15 cellular contexts compared by ENCODE assay signal in genomic region chr11:102561636-102562035, GRCh38. TPM values are rescaled to one million over a fixed set of nuclear protein-coding genes. Genes with fewer than 3 reads are reported as not detected.
DNase-seq lines count a peak whose midpoint lies in the region; ATAC-seq and TF ChIP-seq lines count a peak whose summit lies in the region.
"Had no signal": no experiment of that assay in that cellular context is flagged by ENCODE, and none has a peak within 500 bp of the region (broad histone marks: within the 10 kb centered on the region; RNA-seq: fewer than 3 reads in every experiment).

No MANE protein-coding gene starts in this region.

- DNase-seq in Peyer's patch: no peak
- DNase-seq in effector memory CD8-positive, alpha-beta T cell: no peak
- no peak for DNase-seq in stimulated activated naive B cell treated with anti-CD40 and anti-IgM and Interleukin-4, amounts not matched to agents 10 μg/mL and 1 μg/mL and 100 μg/mL, for 72 hours
- DNase-seq in COR-L47 (lab: John Stamatoyannopoulos, UW): no peak
- DNase-seq in amygdala (lab: John Stamatoyannopoulos, UW): no peak
- DNase-seq in HT-29 (ENCODE audit: low spot score): no peak
- no peak for DNase-seq in SHP77 treated with DMSO at 0.1 percent for 48 hours (lab: John Stamatoyannopoulos, UW)
- DNase-seq: activated CD4-positive, alpha-beta T cell treated with anti-CD3 and anti-CD28 coated beads, Interleukin-2, amount 50 U/mL, for 48 hours; activated naive CD4-positive, alpha-beta T cell; central memory CD4-positive, alpha-beta T cell; KBM-7; psoas muscle had no signal

- H3K36me3 ChIP-seq in DOHH2 (ENCODE audit: control insufficient read depth, low read length) (peaks cover 14% of the 10 kb centered on the region), Peyer's patch (no peaks in the 10 kb centered on the region)

- no peaks in the 10 kb centered on the region for H3K27me3 Mint-ChIP-seq in effector memory CD8-positive, alpha-beta T cell
- H3K27me3 Mint-ChIP-seq in stimulated activated naive B cell treated with anti-CD40 and anti-IgM and Interleukin-4, amounts not matched to agents 10 μg/mL and 1 μg/mL and 100 μg/mL, for 72 hours: no peaks in the 10 kb centered on the region

- H3K4me1 Mint-ChIP-seq in effector memory CD8-positive, alpha-beta T cell (ENCODE audit: low read depth in 2 of 2): peaks cover 27 to 43% of the 10 kb centered on the region in 2 donors
- H3K4me1 Mint-ChIP-seq in stimulated activated naive B cell treated with anti-CD40 and anti-IgM and Interleukin-4, amounts not matched to agents 10 μg/mL and 1 μg/mL and 100 μg/mL, for 72 hours: peaks cover 32 to 64% of the 10 kb centered on the region in 2 donors

- H3K4me3 Mint-ChIP-seq in effector memory CD8-positive, alpha-beta T cell: peak overlapping the region; percentile 0 to 80
- H3K4me3 Mint-ChIP-seq in stimulated activated naive B cell treated with anti-CD40 and anti-IgM and Interleukin-4, amounts not matched to agents 10 μg/mL and 1 μg/mL and 100 μg/mL, for 72 hours: peak overlapping the region; percentile 48 to 50

- peaks cover 5% of the 10 kb centered on the region for H3K36me3 Mint-ChIP-seq in effector memory CD8-positive, alpha-beta T cell (ENCODE audit: insufficient read depth)
- H3K36me3 Mint-ChIP-seq in stimulated activated naive B cell treated with anti-CD40 and anti-IgM and Interleukin-4, amounts not matched to agents 10 μg/mL and 1 μg/mL and 100 μg/mL, for 72 hours: peaks cover 5 to 10% of the 10 kb centered on the region in 2 donors

- H3K9me3 ChIP-seq in DOHH2 (ENCODE audit: control insufficient read depth, insufficient read depth, low read length) (peaks cover 17% of the 10 kb centered on the region), Peyer's patch (no peaks in the 10 kb centered on the region)
- H3K9me3 ChIP-seq: psoas muscle had no signal

- peak overlapping the region; percentile 14 to 92 for H3K27ac Mint-ChIP-seq in effector memory CD8-positive, alpha-beta T cell
- H3K27ac Mint-ChIP-seq in stimulated activated naive B cell treated with anti-CD40 and anti-IgM and Interleukin-4, amounts not matched to agents 10 μg/mL and 1 μg/mL and 100 μg/mL, for 72 hours: peak overlapping the region; percentile 89

- no peaks in the 10 kb centered on the region for H4K20me1 ChIP-seq in DOHH2 (ENCODE audit: control insufficient read depth, insufficient read depth, low read depth, low read length)

- H3K79me2 ChIP-seq in DOHH2 (ENCODE audit: control insufficient read depth, low read length): no peaks in the 10 kb centered on the region

- no peak for TF ChIP-seq CTCF in DOHH2 (IDR thresholded peaks at IDR 0.05; ENCODE audit: low read depth, low read length, poor library complexity, severe bottlenecking)
- TF ChIP-seq CTCF in Peyer's patch (IDR thresholded peaks at IDR 0.05): no peak

- ATAC-seq in effector memory CD8-positive, alpha-beta T cell (replicated peaks): no peak
- no peak for ATAC-seq in stimulated activated naive B cell treated with anti-CD40 and anti-IgM and Interleukin-4, amounts not matched to agents 10 μg/mL and 1 μg/mL and 100 μg/mL, for 72 hours (replicated peaks)
- ATAC-seq: psoas muscle had no signal

- peaks cover 16% of the 10 kb centered on the region for H3F3A ChIP-seq in DOHH2 (ENCODE audit: control insufficient read depth, insufficient read depth)

- H3K4me2 ChIP-seq in DOHH2 (ENCODE audit: low read length): peak overlapping the region; percentile 97

- no peak for TF ChIP-seq POLR2A in Peyer's patch (IDR thresholded peaks at IDR 0.05)

- H3K27ac ChIP-seq in DOHH2 (ENCODE audit: low read depth, low read length): peak overlapping the region; percentile 98
- H3K27ac ChIP-seq in Peyer's patch: peak overlapping the region in 3 of 4 donors; percentile 11 to 59 (median 56)
- H3K27ac ChIP-seq: psoas muscle had no signal

- no peaks in the 10 kb centered on the region for H3K9me3 Mint-ChIP-seq in effector memory CD8-positive, alpha-beta T cell
- H3K9me3 Mint-ChIP-seq in stimulated activated naive B cell treated with anti-CD40 and anti-IgM and Interleukin-4, amounts not matched to agents 10 μg/mL and 1 μg/mL and 100 μg/mL, for 72 hours: peaks cover 5 to 6% of the 10 kb centered on the region in 2 donors

- no peaks in the 10 kb centered on the region for H3K27me3 ChIP-seq in DOHH2 (ENCODE audit: control insufficient read depth, low read length)
- H3K27me3 ChIP-seq in Peyer's patch: no peaks in the 10 kb centered on the region

- H3K4me1 ChIP-seq in DOHH2 (ENCODE audit: control insufficient read depth, low read length) (peaks cover 64% of the 10 kb centered on the region), Peyer's patch (peaks cover 0 to 18% (median 4%) of the 10 kb centered on the region in 4 donors)
- H3K4me1 ChIP-seq: psoas muscle had no signal

- no peaks in the 10 kb centered on the region for H3K9me2 ChIP-seq in DOHH2 (replicated peaks; ENCODE audit: control insufficient read depth, low read length)

- H3K4me3 ChIP-seq in DOHH2 (ENCODE audit: low read length) (peak overlapping the region; percentile 46), Peyer's patch (no peak overlapping the region)

RNA-seq across cellular contexts. Expression of gene MMP7, which starts 31.1 kb away (rescaled TPM):
- 1 to 10 TPM in 1 of 4 donors, not detected in 3; 1.1 TPM for total RNA-seq in Peyer's patch
- total RNA-seq in HT-29 (2014; rRNA removed; shearing (Covaris generic)): 88.5 and 98.1 TPM in 2 replicates
- total RNA-seq: endothelial cell of umbilical vein, psoas muscle, RPMI7951 had no signal

Comparison
In these comparisons a context has a peak if more than half of its experiments do, and no peak if none do; other contexts are left out.
1. RNA of gene MMP7, which starts 31.1 kb away (total RNA-seq): 88.5 to 98.1 TPM in HT-29; 1.1 TPM in Peyer's patch; every median in the first group is over 10 times any median in the second.